In genomic region chr2:59032469-59032868, GRCh38 we compare ENCODE assay signal across 1 cellular context.
TF ChIP-seq lines count a peak whose summit lies in the region.

No MANE protein-coding gene starts in this region.

TF ChIP-seq in GM23338, 12 proteins besides CTCF, POLR2A, EP300 and RAD21 (continued from another document):
- no peak for TF ChIP-seq ETS1 (IDR thresholded peaks at IDR 0.05)
- TF ChIP-seq POLR2AphosphoS5 (IDR thresholded peaks at IDR 0.05; ENCODE audit: low read depth), result no peak
- TF ChIP-seq JUNB (IDR thresholded peaks at IDR 0.05; ENCODE audit: unreplicated experiment), result no peak
TF ChIP-seq in GM23338: peak in this region for 0.
